16 cellular contexts compared by ENCODE assay signal in genomic region chr18:26821181-26821580, GRCh38. TPM values are rescaled to one million over a fixed set of nuclear protein-coding genes. Genes with fewer than 3 reads are reported as not detected.
DNase-seq lines count a peak whose midpoint lies in the region; ATAC-seq and TF ChIP-seq lines count a peak whose summit lies in the region.
"Had no signal": no experiment of that assay in that cellular context is flagged by ENCODE, and none has a peak within 500 bp of the region (broad histone marks: within the 10 kb centered on the region; RNA-seq: fewer than 3 reads in every experiment).

No MANE protein-coding gene starts in this region.

- TF ChIP-seq CTCF in GM23338 (conservative IDR thresholded peaks at IDR 0.05; ENCODE audit: low read depth in 2 of 2) (no peak), tibial nerve (IDR thresholded peaks at IDR 0.05) (no peak)

- H3K36me3 Mint-ChIP-seq in GM23338 (ENCODE audit: low read depth), result peaks cover 7% of the 10 kb centered on the region; the same call in 2 of the 3 replicates

- H3K36me3 ChIP-seq in GM23338 (ENCODE audit: insufficient read depth) (no peaks in the 10 kb centered on the region), HUES48 (ENCODE audit: control insufficient read depth, insufficient read depth, low read length) (no peaks in the 10 kb centered on the region), tibial nerve (no peaks in the 10 kb centered on the region)
- H3K36me3 ChIP-seq: BLaER1 treated with 17β-estradiol and CSF1 and Interleukin-3, amounts not matched to agents 10 nM and 100 nM had no signal

- H3K9me3 Mint-ChIP-seq in GM23338, result peaks cover 10% of the 10 kb centered on the region

- H3K79me2 ChIP-seq in GM23338 (replicated peaks; ENCODE audit: insufficient read depth), result no peaks in the 10 kb centered on the region

- no peak overlapping the region for H2AFZ ChIP-seq in GM23338

- H3K4me2 ChIP-seq in GM23338, result peak overlapping the region; percentile 46; the same call in 1 of the 2 replicates
- H3K4me2 ChIP-seq: BLaER1 treated with 17β-estradiol and CSF1 and Interleukin-3, amounts not matched to agents 10 nM and 100 nM had no signal

- H3K4me1 ChIP-seq in GM23338 (ENCODE audit: insufficient read depth) (peaks cover 12% of the 10 kb centered on the region), HUES48 (ENCODE audit: control insufficient read depth, insufficient read depth, low read length) (peaks cover 12% of the 10 kb centered on the region), tibial nerve (no peaks in the 10 kb centered on the region)

- H3K27me3 ChIP-seq in GM23338 (ENCODE audit: insufficient read depth) (no peaks in the 10 kb centered on the region), HUES48 (ENCODE audit: control insufficient read depth, insufficient read depth, low read length) (no peaks in the 10 kb centered on the region), tibial nerve (no peaks in the 10 kb centered on the region)
- H3K27me3 ChIP-seq: BLaER1 treated with 17β-estradiol and CSF1 and Interleukin-3, amounts not matched to agents 10 nM and 100 nM had no signal

- ATAC-seq in GM23338 (no peak), HG02678 (IDR thresholded peaks at IDR 0.05; ENCODE audit: unreplicated experiment) (no peak)

- no peak for TF ChIP-seq EP300 in tibial nerve (IDR thresholded peaks at IDR 0.05)

- no peaks in the 10 kb centered on the region for H3K9me3 ChIP-seq in HUES48 (ENCODE audit: control insufficient read depth, insufficient read depth, low read length)
- H3K9me3 ChIP-seq in tibial nerve, result peaks cover 0 to 22% (median 8%) of the 10 kb centered on the region in 4 donors

- no peak for DNase-seq in GM23338 (ENCODE audit: low spot score)
- DNase-seq in amniotic epithelial cell (ENCODE audit: low read depth), result peak; percentile 1
- DNase-seq in iris pigment epithelial cell (ENCODE audit: low read depth), result peak; percentile 2
- no peak for DNase-seq in NOMO-1 treated with dmso at 0.1 percent for 144 hours (lab: John Stamatoyannopoulos, UW; ENCODE audit: unreplicated experiment)
- DNase-seq in NCI-H1930 (lab: John Stamatoyannopoulos, UW), result no peak
- no peak for DNase-seq in tibial nerve (ENCODE audit: low spot score in 2 of 2)
- DNase-seq: ACHN; Calu3; CD4-positive, alpha-beta T cell; DMS 273 treated with DMSO at 0.1 percent for 48 hours; IMR-90 had no signal

- H3F3A ChIP-seq in GM23338 (replicated peaks; ENCODE audit: low read depth), result no peaks in the 10 kb centered on the region

- TF ChIP-seq POLR2A in tibial nerve (IDR thresholded peaks at IDR 0.05), result no peak

- H3K4me3 Mint-ChIP-seq in GM23338, result no peak overlapping the region
- H3K4me3 Mint-ChIP-seq: CD4-positive, alpha-beta T cell had no signal

- no peaks in the 10 kb centered on the region for H4K20me1 ChIP-seq in GM23338 (replicated peaks; ENCODE audit: insufficient read depth)
- H4K20me1 ChIP-seq: BLaER1 treated with 17β-estradiol and CSF1 and Interleukin-3, amounts not matched to agents 10 nM and 100 nM had no signal

- H3K4me1 Mint-ChIP-seq in GM23338, result peaks cover 6% of the 10 kb centered on the region; the same call in 2 of the 3 replicates

- WGBS in tibial nerve, 2 donors, result 90 to 94% methylated on average over 1 of the region's 1 CpG

- H3K9me2 ChIP-seq in GM23338 (ENCODE audit: insufficient read depth), result no peaks in the 10 kb centered on the region

- no peak overlapping the region for H3K4me3 ChIP-seq in GM23338
- H3K4me3 ChIP-seq in HUES48 (ENCODE audit: low read depth, low read length), result no peak overlapping the region
- H3K4me3 ChIP-seq in tibial nerve, result no peak overlapping the region
- H3K4me3 ChIP-seq: BLaER1 treated with 17β-estradiol and CSF1 and Interleukin-3, amounts not matched to agents 10 nM and 100 nM had no signal

- H3K27ac ChIP-seq in GM23338 (ENCODE audit: low read depth) (no peak overlapping the region), HUES48 (ENCODE audit: low read depth, low read length) (peak overlapping the region; percentile 73), tibial nerve (no peak overlapping the region)
- H3K27ac ChIP-seq: BLaER1 treated with 17β-estradiol and CSF1 and Interleukin-3, amounts not matched to agents 10 nM and 100 nM; HL-60 had no signal

- no peaks in the 10 kb centered on the region for H3K27me3 Mint-ChIP-seq in GM23338 (ENCODE audit: insufficient read depth, low read depth, poor library complexity)
- H3K27me3 Mint-ChIP-seq: CD4-positive, alpha-beta T cell had no signal

- no peak overlapping the region for H3K27ac Mint-ChIP-seq in GM23338
- H3K27ac Mint-ChIP-seq: CD4-positive, alpha-beta T cell had no signal

- no peak overlapping the region for H3K9ac ChIP-seq in HUES48 (ENCODE audit: low read depth, low read length)
- H3K9ac ChIP-seq: BLaER1 treated with 17β-estradiol and CSF1 and Interleukin-3, amounts not matched to agents 10 nM and 100 nM had no signal

TF ChIP-seq in GM23338, 12 proteins besides CTCF, POLR2A, EP300 and RAD21 (continues in another document):
- TF ChIP-seq POLR2AphosphoS5 (IDR thresholded peaks at IDR 0.05; ENCODE audit: low read depth), result no peak
- TF ChIP-seq ETS1 (IDR thresholded peaks at IDR 0.05), result no peak
- no peak for TF ChIP-seq REST (IDR thresholded peaks at IDR 0.05; ENCODE audit: unreplicated experiment)
- no peak for TF ChIP-seq STAT1 (IDR thresholded peaks at IDR 0.05; ENCODE audit: unreplicated experiment)
- TF ChIP-seq EZH2 (IDR thresholded peaks at IDR 0.05; ENCODE audit: low read depth, unreplicated experiment), result no peak
- no peak for TF ChIP-seq ZNF114 (CRISPR knock-in tag; IDR thresholded peaks at IDR 0.05)
- TF ChIP-seq NANOG (IDR thresholded peaks at IDR 0.05; ENCODE audit: borderline replicate concordance), result no peak
- TF ChIP-seq CREB1 (CRISPR knock-in tag; IDR thresholded peaks at IDR 0.05; ENCODE audit: low read depth), result no peak
- no peak for TF ChIP-seq EZH2phosphoT487 (IDR thresholded peaks at IDR 0.05; ENCODE audit: unreplicated experiment)
- TF ChIP-seq JUNB (IDR thresholded peaks at IDR 0.05; ENCODE audit: unreplicated experiment), result no peak
- TF ChIP-seq ZNF331 (CRISPR knock-in tag; IDR thresholded peaks at IDR 0.05; ENCODE audit: low read depth), result no peak

RNA-seq across cellular contexts. Expression of gene AQP4, which starts 44.3 kb away (rescaled TPM):
- total RNA-seq in GM23338 (2014; rRNA removed; shearing (Covaris generic)), result 2.8 and 3.8 TPM in 2 replicates
- 0.30 and 1.1 TPM in 2 replicates for polyA plus RNA-seq in GM23338 (2016; fragmentation: Nextera tagmentation; extraction: Ambion mirVana)
- total RNA-seq in tibial nerve, result under 1 TPM in 1 of 4 donors, not detected in 3; 0.30 TPM
- total RNA-seq: A172; CD4-positive, alpha-beta T cell; IMR-90 had no signal
- polyA plus RNA-seq: IMR-90 had no signal

Comparison
In these comparisons a context has a peak if more than half of its experiments do, and no peak if none do; other contexts are left out.
1. DNase-seq: peak in amniotic epithelial cell (single experiment) and iris pigment epithelial cell (single experiment); none in GM23338 (single experiment), NOMO-1 treated with dmso at 0.1 percent for 144 hours (single experiment), NCI-H1930 (0 of 2) and tibial nerve (0 of 2).